In the genomic region with DNA sequence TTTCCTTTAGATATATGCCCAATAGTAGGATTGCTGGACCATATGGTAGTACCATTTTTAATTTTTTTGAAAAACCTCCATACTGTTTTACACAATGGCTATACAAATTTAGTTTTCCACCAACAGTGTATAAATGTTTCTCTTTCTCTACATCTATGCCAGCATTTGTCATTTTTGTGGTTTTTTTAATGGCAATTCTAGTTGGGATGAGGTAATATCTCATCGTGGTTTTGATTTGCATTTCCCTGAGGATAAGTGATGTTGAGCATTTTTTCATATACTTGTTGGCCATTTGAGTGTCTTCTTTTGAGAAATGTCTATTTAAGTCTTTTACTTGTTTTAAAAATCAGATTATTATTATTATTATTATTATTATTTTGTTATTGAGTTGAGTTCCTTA, we compare ENCODE assay signal across 15 cellular contexts.
"Had no signal": no experiment of that assay in that cellular context is flagged by ENCODE, and none has a peak within 500 bp of the region (broad histone marks: within the 10 kb centered on the region; RNA-seq: fewer than 3 reads in every experiment).

No MANE protein-coding gene starts in this region.

- H3K27ac ChIP-seq: body of pancreas, coronary artery, lower lobe of right lung, neutrophil, tibial nerve, vagina, VCaP had no signal

- H3K4me3 ChIP-seq: body of pancreas, coronary artery, lower lobe of right lung, tibial nerve, vagina had no signal

- DNase-seq: activated CD4-positive, alpha-beta memory T cell treated with anti-CD3 and anti-CD28 coated beads for 36 hours; activated T-cell treated with anti-CD3 and anti-CD28 coated beads, Interleukin-2, amount 50 U/mL, for 72 hours; body of pancreas; central memory CD4-positive, alpha-beta T cell; effector CD4-positive, alpha-beta T cell; head of caudate nucleus; left cardiac atrium; lower lobe of right lung; naive thymus-derived CD4-positive, alpha-beta T cell; T-helper 9 cell had no signal

- H3K27me3 ChIP-seq: body of pancreas, neutrophil, tibial nerve, vagina had no signal

- H3K9me3 ChIP-seq: body of pancreas, lower lobe of right lung, neutrophil, tibial nerve, vagina had no signal

- H3K4me1 ChIP-seq: lower lobe of right lung, tibial nerve, vagina had no signal

- H3K36me3 ChIP-seq: lower lobe of right lung, tibial nerve, vagina had no signal
